In the genomic region with DNA sequence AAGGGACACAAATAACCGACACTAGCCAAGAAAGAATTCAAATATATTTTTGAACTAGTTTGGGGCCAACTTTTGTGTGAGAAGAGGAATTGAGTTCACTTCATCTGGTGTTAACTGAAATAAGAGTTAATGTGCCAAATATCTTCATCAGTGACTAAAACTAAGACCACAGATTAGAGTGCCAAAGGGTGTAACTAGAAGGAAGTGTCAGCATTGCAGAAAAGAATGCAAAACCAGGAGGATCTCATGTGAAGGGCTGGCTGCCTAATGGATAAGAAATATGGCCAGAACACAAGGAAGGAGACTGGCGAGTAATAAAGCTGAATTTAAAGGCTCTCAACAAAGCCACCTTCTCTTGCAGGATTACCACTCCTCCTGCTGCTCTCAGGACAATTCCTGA, we compare ENCODE assay signal across 17 cellular contexts.
A peak's percentile ranks its signal among the peaks of the same experiment; 100 is the strongest.
DNase-seq lines count a peak whose midpoint lies in the region; ATAC-seq and TF ChIP-seq lines count a peak whose summit lies in the region.
"Had no signal": no experiment of that assay in that cellular context is flagged by ENCODE, and none has a peak within 500 bp of the region (broad histone marks: within the 10 kb centered on the region; RNA-seq: fewer than 3 reads in every experiment).

No MANE protein-coding gene starts in this region.

- H3K36me3 ChIP-seq in DND-41 (ENCODE audit: insufficient read depth, low read length) (no peaks in the 10 kb centered on the region), osteoblast (ENCODE audit: insufficient read depth, low read length) (no peaks in the 10 kb centered on the region)
- H3K36me3 ChIP-seq: cardiac muscle cell, uterus, WERI-Rb-1 had no signal

- intact Hi-C loops in activated CD4-positive, alpha-beta T cell treated with anti-CD3 and anti-CD28 coated beads, Interleukin-2, amount 10 ng/mL, durations not matched to agents 24 days and 14 days (cut with micrococcal nuclease) = no loop called here
- intact Hi-C loops in activated CD4-positive, alpha-beta T cell treated with anti-CD3 and anti-CD28 coated beads for 36 hours (cut with DNase I, micrococcal nuclease) = loop anchor here in 1 of 2 experiments (2.0 kb wide), 1 partner anchor 20 kb away; no protein-coding TSS in a partner anchor
- intact Hi-C loops in activated CD8-positive, alpha-beta T cell treated with anti-CD3 and anti-CD28 coated beads for 36 hours (cut with micrococcal nuclease) = no loop called here

- H3K4me2 ChIP-seq in DND-41 (ENCODE audit: insufficient read depth, low read length) (no peak overlapping the region), osteoblast (ENCODE audit: insufficient read depth, low read length) (no peak overlapping the region)
- H3K4me2 ChIP-seq: A549 had no signal

- TF ChIP-seq CTCF in DND-41 (IDR thresholded peaks at IDR 0.05; ENCODE audit: borderline replicate concordance, extremely low read depth, low read length, poor library complexity, severe bottlenecking) (no peak), glutamatergic neuron (IDR thresholded peaks at IDR 0.05; ENCODE audit: partially characterized antibody, unreplicated experiment) (no peak), osteoblast (IDR thresholded peaks at IDR 0.05; ENCODE audit: extremely low read depth, low read depth, low read length) (no peak), GM20000 (IDR thresholded peaks at IDR 0.05; ENCODE audit: extremely low read depth, missing control alignments) (no peak)
- TF ChIP-seq CTCF in activated CD8-positive, alpha-beta T cell treated with anti-CD3 and anti-CD28 coated beads for 36 hours (IDR thresholded peaks at IDR 0.05) = no peak

- POLR2A ChIA-PET in activated CD4-positive, alpha-beta T cell treated with anti-CD3 and anti-CD28 coated beads for 36 hours (lab: Charles Lee) = no interaction called here
- POLR2A ChIA-PET in activated CD8-positive, alpha-beta T cell treated with anti-CD3 and anti-CD28 coated beads for 36 hours (lab: Charles Lee) = interaction anchor here (0.8 to 1.2 kb wide), 5 partner anchors 17 to 137 kb away, joined by 3 to 4 read pairs (median 3); no protein-coding TSS in a partner anchor

- peak overlapping the region; percentile 30 for H3K4me3 Mint-ChIP-seq in activated CD4-positive, alpha-beta T cell treated with anti-CD3 and anti-CD28 coated beads, Interleukin-2, amount 10 ng/mL, durations not matched to agents 24 days and 14 days
- H3K4me3 Mint-ChIP-seq in activated CD4-positive, alpha-beta T cell treated with anti-CD3 and anti-CD28 coated beads for 36 hours = no peak overlapping the region
- no peak overlapping the region for H3K4me3 Mint-ChIP-seq in activated CD8-positive, alpha-beta T cell treated with anti-CD3 and anti-CD28 coated beads for 36 hours
- no peak overlapping the region for H3K4me3 Mint-ChIP-seq in glutamatergic neuron (ENCODE audit: unreplicated experiment)

- H3K4me1 ChIP-seq in DND-41 (ENCODE audit: insufficient read depth, low read length) (peaks cover 61% of the 10 kb centered on the region), osteoblast (ENCODE audit: insufficient read depth, low read length) (peaks cover 6% of the 10 kb centered on the region)
- H3K4me1 ChIP-seq: uterus had no signal

- peaks cover 19% of the 10 kb centered on the region for H3K36me3 Mint-ChIP-seq in activated CD4-positive, alpha-beta T cell treated with anti-CD3 and anti-CD28 coated beads, Interleukin-2, amount 10 ng/mL, durations not matched to agents 24 days and 14 days (ENCODE audit: low read depth)
- peaks cover 3% of the 10 kb centered on the region for H3K36me3 Mint-ChIP-seq in activated CD4-positive, alpha-beta T cell treated with anti-CD3 and anti-CD28 coated beads for 36 hours (ENCODE audit: low read depth)
- H3K36me3 Mint-ChIP-seq in activated CD8-positive, alpha-beta T cell treated with anti-CD3 and anti-CD28 coated beads for 36 hours (ENCODE audit: low read depth) = peaks cover 20% of the 10 kb centered on the region
- H3K36me3 Mint-ChIP-seq in glutamatergic neuron (ENCODE audit: unreplicated experiment) = no peaks in the 10 kb centered on the region

- H3K27ac Mint-ChIP-seq in activated CD4-positive, alpha-beta T cell treated with anti-CD3 and anti-CD28 coated beads, Interleukin-2, amount 10 ng/mL, durations not matched to agents 24 days and 14 days = peak overlapping the region; percentile 52
- no peak overlapping the region for H3K27ac Mint-ChIP-seq in activated CD4-positive, alpha-beta T cell treated with anti-CD3 and anti-CD28 coated beads for 36 hours
- peak overlapping the region; percentile 82 for H3K27ac Mint-ChIP-seq in activated CD8-positive, alpha-beta T cell treated with anti-CD3 and anti-CD28 coated beads for 36 hours
- peak overlapping the region; percentile 52 for H3K27ac Mint-ChIP-seq in glutamatergic neuron (ENCODE audit: unreplicated experiment)

- peaks cover 89% of the 10 kb centered on the region for H3K4me1 Mint-ChIP-seq in activated CD4-positive, alpha-beta T cell treated with anti-CD3 and anti-CD28 coated beads, Interleukin-2, amount 10 ng/mL, durations not matched to agents 24 days and 14 days
- peaks cover 91% of the 10 kb centered on the region for H3K4me1 Mint-ChIP-seq in activated CD4-positive, alpha-beta T cell treated with anti-CD3 and anti-CD28 coated beads for 36 hours
- peaks cover 90% of the 10 kb centered on the region for H3K4me1 Mint-ChIP-seq in activated CD8-positive, alpha-beta T cell treated with anti-CD3 and anti-CD28 coated beads for 36 hours (ENCODE audit: low read depth)
- peaks cover 44% of the 10 kb centered on the region for H3K4me1 Mint-ChIP-seq in glutamatergic neuron (ENCODE audit: low read depth, unreplicated experiment)

- H3K9me3 Mint-ChIP-seq in activated CD4-positive, alpha-beta T cell treated with anti-CD3 and anti-CD28 coated beads, Interleukin-2, amount 10 ng/mL, durations not matched to agents 24 days and 14 days = no peaks in the 10 kb centered on the region
- no peaks in the 10 kb centered on the region for H3K9me3 Mint-ChIP-seq in activated CD4-positive, alpha-beta T cell treated with anti-CD3 and anti-CD28 coated beads for 36 hours (ENCODE audit: low read depth)
- H3K9me3 Mint-ChIP-seq in activated CD8-positive, alpha-beta T cell treated with anti-CD3 and anti-CD28 coated beads for 36 hours = no peaks in the 10 kb centered on the region
- H3K9me3 Mint-ChIP-seq in glutamatergic neuron (ENCODE audit: unreplicated experiment) = peaks cover 6% of the 10 kb centered on the region

- H3K9me3 ChIP-seq in DND-41 (ENCODE audit: insufficient read depth, low read length, severe bottlenecking) (no peaks in the 10 kb centered on the region), osteoblast (ENCODE audit: low read depth, low read length) (no peaks in the 10 kb centered on the region)
- H3K9me3 ChIP-seq: A549, uterus had no signal

- H3K27me3 ChIP-seq in DND-41 (ENCODE audit: insufficient read depth, low read length, poor library complexity) = no peaks in the 10 kb centered on the region
- no peaks in the 10 kb centered on the region for H3K27me3 ChIP-seq in osteoblast (ENCODE audit: insufficient read depth, low read length)
- H3K27me3 ChIP-seq: uterus had no signal

- H3K4me3 ChIP-seq in DND-41 (ENCODE audit: low read depth in 1 of 2, low read length in 2 of 2) (no peak overlapping the region), osteoblast (ENCODE audit: insufficient read depth, low read length) (no peak overlapping the region)
- H3K4me3 ChIP-seq: A549, cardiac muscle cell, uterus had no signal

- no peaks in the 10 kb centered on the region for H3K27me3 Mint-ChIP-seq in activated CD4-positive, alpha-beta T cell treated with anti-CD3 and anti-CD28 coated beads, Interleukin-2, amount 10 ng/mL, durations not matched to agents 24 days and 14 days
- H3K27me3 Mint-ChIP-seq in activated CD4-positive, alpha-beta T cell treated with anti-CD3 and anti-CD28 coated beads for 36 hours = no peaks in the 10 kb centered on the region
- no peaks in the 10 kb centered on the region for H3K27me3 Mint-ChIP-seq in activated CD8-positive, alpha-beta T cell treated with anti-CD3 and anti-CD28 coated beads for 36 hours
- peaks cover 3% of the 10 kb centered on the region for H3K27me3 Mint-ChIP-seq in glutamatergic neuron (ENCODE audit: unreplicated experiment)

- ATAC-seq in activated CD4-positive, alpha-beta T cell treated with anti-CD3 and anti-CD28 coated beads for 36 hours = no peak
- ATAC-seq in DND-41 (ENCODE audit: insufficient read depth, low read depth) = no peak
- ATAC-seq in activated CD8-positive, alpha-beta T cell treated with anti-CD3 and anti-CD28 coated beads for 36 hours = no peak
- ATAC-seq: A549, left ventricle myocardium superior had no signal

- no peak for DNase-seq in activated CD4-positive, alpha-beta T cell treated with anti-CD3 and anti-CD28 coated beads, Interleukin-2, amount 10 ng/mL, durations not matched to agents 24 days and 14 days
- no peak for DNase-seq in activated CD4-positive, alpha-beta T cell treated with anti-CD3 and anti-CD28 coated beads for 36 hours
- DNase-seq in DND-41 = no peak
- DNase-seq in activated CD8-positive, alpha-beta T cell treated with anti-CD3 and anti-CD28 coated beads for 36 hours = no peak
- no peak for DNase-seq in glutamatergic neuron
- DNase-seq in activated gamma-delta T cell treated with Interleukin-2 at 50 U/mL for 16 hours = no peak
- DNase-seq in osteoblast (ENCODE audit: insufficient read length, low spot score, missing footprints) = no peak
- no peak for DNase-seq in GM20000 (ENCODE audit: low spot score)
- DNase-seq: effector CD8-positive, alpha-beta T cell; IMR-90; left ventricle myocardium superior; NCI-H1092; NCI-H2107; uterus; WERI-Rb-1 had no signal

- peak overlapping the region; percentile 96 for H3K27ac ChIP-seq in DND-41 (ENCODE audit: low read length)
- H3K27ac ChIP-seq in osteoblast (ENCODE audit: low read depth, low read length) = no peak overlapping the region
- H3K27ac ChIP-seq: A549, cardiac muscle cell, uterus, WERI-Rb-1 had no signal

- no peaks in the 10 kb centered on the region for H3K79me2 ChIP-seq in DND-41 (ENCODE audit: insufficient read depth, low read length)
- no peaks in the 10 kb centered on the region for H3K79me2 ChIP-seq in osteoblast (ENCODE audit: insufficient read depth, low read length)

- no peaks in the 10 kb centered on the region for H4K20me1 ChIP-seq in DND-41 (ENCODE audit: insufficient read depth, low read length)
- no peaks in the 10 kb centered on the region for H4K20me1 ChIP-seq in osteoblast (ENCODE audit: insufficient read depth, low read length)

- no peak overlapping the region for H3K9ac ChIP-seq in DND-41 (ENCODE audit: low read depth, low read length)

- H2AFZ ChIP-seq in DND-41 (ENCODE audit: low read depth, low read length) = peak overlapping the region; percentile 73; the same call in 1 of the 2 replicates
- no peak overlapping the region for H2AFZ ChIP-seq in osteoblast (ENCODE audit: low read length)

- CTCF ChIA-PET in activated CD4-positive, alpha-beta T cell treated with anti-CD3 and anti-CD28 coated beads for 36 hours (lab: Charles Lee) = interaction anchor here (0.6 to 1.4 kb wide), 8 partner anchors 16 to 776 kb away, joined by 3 to 4 read pairs (median 3); no protein-coding TSS in a partner anchor
- CTCF ChIA-PET in activated CD8-positive, alpha-beta T cell treated with anti-CD3 and anti-CD28 coated beads for 36 hours (lab: Charles Lee) = interaction anchor here (0.6 to 5.2 kb wide), 9 partner anchors 39 to 770 kb away, joined by 3 to 28 read pairs (median 6); a partner anchor contains a TSS
